20 cellular contexts compared by ENCODE assay signal in the genomic region with DNA sequence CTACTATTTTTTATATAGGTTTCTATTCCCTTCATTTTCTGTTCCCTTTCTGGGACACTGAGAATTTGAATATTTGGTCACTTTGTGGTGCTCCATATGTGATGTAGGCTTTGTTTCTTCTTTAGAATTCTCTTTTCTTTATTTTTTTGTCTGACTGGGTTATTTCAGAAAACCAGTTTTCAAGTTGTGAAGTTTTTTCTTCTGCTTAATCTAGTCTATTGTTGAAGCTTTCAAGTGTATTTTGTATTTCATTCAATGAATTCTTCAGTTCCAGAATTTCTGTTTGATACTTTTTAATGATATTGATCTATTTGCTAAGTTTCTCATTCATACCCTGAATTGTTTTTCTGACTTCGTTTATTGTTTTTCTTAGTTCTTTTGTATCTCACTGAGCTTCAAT.
"Had no signal": no experiment of that assay in that cellular context is flagged by ENCODE, and none has a peak within 500 bp of the region (broad histone marks: within the 10 kb centered on the region; RNA-seq: fewer than 3 reads in every experiment).

No MANE protein-coding gene starts in this region.

- FAIRE-seq: keratinocyte had no signal

- DNase-seq: dorsolateral prefrontal cortex; effector CD4-positive, alpha-beta T cell; gastrocnemius medialis; head of caudate nucleus; left ventricle myocardium superior; lower lobe of right lung; natural killer cell; occipital lobe; ovary; posterior cingulate gyrus; psoas muscle; right cardiac atrium; stimulated activated CD4-positive, alpha-beta T cell treated with anti-CD3 and anti-CD28 coated beads, Interleukin-12 subunit alpha, Interleukin-12 subunit beta, amount 100 ng/mL, for 4 hours; stimulated activated CD4-positive, alpha-beta T cell treated with anti-CD3 and anti-CD28 coated beads, Interleukin-1b, Interleukin-23, amount 100 ng/mL, for 48 hours; stimulated activated CD4-positive, alpha-beta T cell treated with anti-CD3 and anti-CD28 coated beads, Interleukin-4, amount 100 ng/mL, for 1 hour; stimulated activated CD8-positive, alpha-beta memory T cell treated with anti-CD3 and anti-CD28 coated beads, Interleukin-4, amount 100 ng/mL, for 48 hours; stimulated activated naive CD4-positive, alpha-beta T cell; stimulated activated naive CD8-positive, alpha-beta T cell treated with anti-CD3 and anti-CD28 coated beads, Interleukin-15, amount 100 ng/mL, for 72 hours; trophoblast cell had no signal

- ATAC-seq: gastrocnemius medialis; left ventricle myocardium superior; lower lobe of right lung; natural killer cell; psoas muscle; right cardiac atrium; stimulated activated naive CD8-positive, alpha-beta T cell treated with anti-CD3 and anti-CD28 coated beads, Interleukin-15, amount 100 ng/mL, for 72 hours had no signal
